ENCODE assay signal across 8 cellular contexts in genomic region chr19:17555480-17555928, GRCh38. TPM values are rescaled to one million over a fixed set of nuclear protein-coding genes. Genes with fewer than 3 reads are reported as not detected.
A peak's percentile ranks its signal among the peaks of the same experiment; 100 is the strongest.
DNase-seq lines count a peak whose midpoint lies in the region; ATAC-seq and TF ChIP-seq lines count a peak whose summit lies in the region.

COLGALT1 (plus strand) TSS chr19:17555649; CDS start chr19:17555714, 65 bp downstream.

- no peaks in the 10 kb centered on the region for H3K9me3 Mint-ChIP-seq in T-helper 1 cell treated with Interleukin-12 subunit alpha and Interleukin-12 subunit beta and Interleukin-4 antibody, amounts not matched to agents 30 μg/mL and 1 μg/mL, for 36 hours

- no peak for TF ChIP-seq EP300 in upper lobe of left lung (IDR thresholded peaks at IDR 0.05)

- H3K36me3 Mint-ChIP-seq in T-helper 1 cell treated with Interleukin-12 subunit alpha and Interleukin-12 subunit beta and Interleukin-4 antibody, amounts not matched to agents 30 μg/mL and 1 μg/mL, for 36 hours (ENCODE audit: low read depth): peaks cover 11% of the 10 kb centered on the region

- no peaks in the 10 kb centered on the region for H3K27me3 Mint-ChIP-seq in T-helper 1 cell treated with Interleukin-12 subunit alpha and Interleukin-12 subunit beta and Interleukin-4 antibody, amounts not matched to agents 30 μg/mL and 1 μg/mL, for 36 hours (ENCODE audit: low read depth)

- peaks cover 0 to 35% (median 4%) of the 10 kb centered on the region in 9 donors for H3K36me3 ChIP-seq in heart right ventricle
- peaks cover 0 to 15% (median 13%) of the 10 kb centered on the region in 4 donors for H3K36me3 ChIP-seq in upper lobe of left lung

- peak within 1 kb of the TSS; percentile 55 to 94 (median 91) for H3K27ac ChIP-seq in heart right ventricle
- H3K27ac ChIP-seq in upper lobe of left lung: peak within 1 kb of the TSS; percentile 72 to 95 (median 86)

- peak within 1 kb of the TSS; percentile 79 for H3K27ac Mint-ChIP-seq in T-helper 1 cell treated with Interleukin-12 subunit alpha and Interleukin-12 subunit beta and Interleukin-4 antibody, amounts not matched to agents 30 μg/mL and 1 μg/mL, for 36 hours

- 0% methylated on average over 57 to 64 of the region's 64 CpGs for WGBS in heart right ventricle, 2 donors
- WGBS in upper lobe of left lung, 2 donors: 0% methylated on average over 36 of the region's 64 CpGs; no CpG with 5 or more reads in 1 of the 2 donors

- peaks cover 15% of the 10 kb centered on the region for H3K4me1 Mint-ChIP-seq in T-helper 1 cell treated with Interleukin-12 subunit alpha and Interleukin-12 subunit beta and Interleukin-4 antibody, amounts not matched to agents 30 μg/mL and 1 μg/mL, for 36 hours (ENCODE audit: low read depth)

- H3K4me3 Mint-ChIP-seq in T-helper 1 cell treated with Interleukin-12 subunit alpha and Interleukin-12 subunit beta and Interleukin-4 antibody, amounts not matched to agents 30 μg/mL and 1 μg/mL, for 36 hours: peak within 1 kb of the TSS; percentile 84

- peak; percentile 84 for DNase-seq in NCI-H1694 treated with DMSO at 0.1 percent for 48 hours (lab: John Stamatoyannopoulos, UW)
- peak; percentile 93 for DNase-seq in amniotic epithelial cell (ENCODE audit: low read depth)
- DNase-seq in heart right ventricle: peak; percentile 98 to 99
- peak; percentile 100 for DNase-seq in posterior vena cava (ENCODE audit: low spot score)
- DNase-seq in upper lobe of left lung: peak; percentile 99 to 100

- H3K27me3 ChIP-seq in heart right ventricle: no peaks in the 10 kb centered on the region
- H3K27me3 ChIP-seq in upper lobe of left lung: no peaks in the 10 kb centered on the region

- ATAC-seq in HG02870 (IDR thresholded peaks at IDR 0.05; ENCODE audit: unreplicated experiment) (peak; percentile 86), heart right ventricle (peak; percentile 95 to 98 (median 96)), upper lobe of left lung (ENCODE audit: low FRiP score in 2 of 2) (peak; percentile 97 to 98)

- H3K4me3 ChIP-seq in GM12875 (ENCODE audit: low read depth, low read length) (peak within 1 kb of the TSS; percentile 99), heart right ventricle (peak within 1 kb of the TSS; percentile 73 to 95 (median 86)), upper lobe of left lung (peak within 1 kb of the TSS; percentile 80 to 97 (median 88))

- peak in 3 of 4 donors; percentile 14 to 63 (median 39) for TF ChIP-seq POLR2A in upper lobe of left lung (IDR thresholded peaks at IDR 0.05)

- intact Hi-C loops in heart right ventricle (cut with DNase I): loop anchor here in 1 of 10 donors (5.0 kb wide), 1 partner anchor 43 kb away; the partner anchor contains the start of gene PGLS
- intact Hi-C loops in posterior vena cava (cut with DNase I): no loop called here

- peaks cover 8 to 73% (median 50%) of the 10 kb centered on the region in 9 donors for H3K4me1 ChIP-seq in heart right ventricle
- H3K4me1 ChIP-seq in upper lobe of left lung: peaks cover 20 to 41% (median 32%) of the 10 kb centered on the region in 4 donors

- no peaks in the 10 kb centered on the region for H3K9me3 ChIP-seq in heart right ventricle
- H3K9me3 ChIP-seq in upper lobe of left lung: no peaks in the 10 kb centered on the region

- no peak for TF ChIP-seq CTCF in GM12875 (IDR thresholded peaks at IDR 0.05; ENCODE audit: borderline replicate concordance, insufficient read depth, low read depth, low read length)
- TF ChIP-seq CTCF in heart right ventricle (IDR thresholded peaks at IDR 0.05): no peak
- TF ChIP-seq CTCF in upper lobe of left lung (IDR thresholded peaks at IDR 0.05): no peak

RNA-seq across cellular contexts. Expression of gene COLGALT1, which starts in this region (rescaled TPM):
- total RNA-seq in heart right ventricle: 10 to 100 TPM; 19.7 to 73.8 (median 29.3) TPM
- polyA plus RNA-seq in heart right ventricle: 10 to 100 TPM; 28.4 to 38.6 TPM
- 10 to 100 TPM; 69.1 to 86.7 TPM for total RNA-seq in posterior vena cava
- total RNA-seq in upper lobe of left lung: 100 to 1,000 TPM in 4 of 6 donors, 10 to 100 TPM in 2; 58.3 to 151 (median 116) TPM

Comparison
In these comparisons a context has a peak if more than half of its experiments do, and no peak if none do; other contexts are left out.
1. Peak in every context shown above with its lines: DNase-seq, ATAC-seq, H3K4me3 ChIP-seq and H3K27ac ChIP-seq.